ENCODE assay signal across 10 cellular contexts in the genomic region with DNA sequence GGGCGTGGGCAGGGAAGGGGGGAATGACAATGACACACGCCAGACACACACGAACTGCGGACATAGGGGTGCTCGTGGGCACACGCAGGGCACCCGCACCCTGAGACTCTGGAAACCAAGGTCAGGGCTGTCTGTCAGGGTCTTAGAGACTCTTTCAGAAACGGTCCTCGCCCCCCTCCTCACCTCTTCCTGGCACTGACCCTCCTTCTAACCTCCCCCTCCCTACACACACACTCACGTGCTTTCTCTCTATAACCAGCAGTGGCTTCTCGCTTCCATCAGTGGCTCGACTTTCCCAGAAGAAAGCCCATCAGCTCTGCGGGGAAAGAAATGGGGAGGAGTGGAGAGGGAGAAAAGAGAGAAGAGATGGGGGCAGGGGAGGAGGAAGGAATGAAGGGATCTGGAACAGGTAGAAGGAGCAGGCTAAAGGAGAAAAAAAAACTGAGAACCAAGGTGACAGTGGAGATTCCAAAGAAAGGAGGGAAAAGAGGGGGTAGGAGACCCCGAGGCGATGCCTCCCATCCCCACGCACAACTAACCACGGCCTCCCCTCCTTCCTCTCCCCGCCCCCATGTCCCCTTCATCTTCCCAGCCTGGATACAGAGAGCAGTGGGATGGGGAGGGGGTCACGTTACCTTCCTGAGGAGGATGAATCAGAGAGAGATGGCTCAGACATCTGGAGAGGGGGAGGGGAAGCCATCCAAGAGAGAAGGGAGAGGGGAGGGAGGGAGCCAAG. TPM values are rescaled to one million over a fixed set of nuclear protein-coding genes. Genes with fewer than 3 reads are reported as not detected.
A peak's percentile ranks its signal among the peaks of the same experiment; 100 is the strongest.
DNase-seq lines count a peak whose midpoint lies in the region; ATAC-seq and TF ChIP-seq lines count a peak whose summit lies in the region.
"Had no signal": no experiment of that assay in that cellular context is flagged by ENCODE, and none has a peak within 500 bp of the region (broad histone marks: within the 10 kb centered on the region; RNA-seq: fewer than 3 reads in every experiment).

No MANE protein-coding gene starts in this region.

- POLR2A ChIA-PET in WTC11 (lab: Charles Lee) (interaction anchor here (0.7 kb wide), 1 partner anchor 24 kb away, joined by 5 read pairs; no protein-coding TSS in a partner anchor), RWPE1 (lab: Yijun Ruan, JAX; ENCODE audit: low non-redundant PET) (no interaction called here)

- H3K36me3 ChIP-seq in HUES64 (ENCODE audit: insufficient read depth, low read length) (no peaks in the 10 kb centered on the region), mesodermal cell (ENCODE audit: control insufficient read depth, insufficient read depth, low read length) (no peaks in the 10 kb centered on the region), Peyer's patch (no peaks in the 10 kb centered on the region), tibial artery (no peaks in the 10 kb centered on the region)
- H3K36me3 ChIP-seq: transverse colon had no signal

- DNase-seq in DMS79 treated with DMSO at 0.1 percent for 48 hours (lab: John Stamatoyannopoulos, UW) (peak; percentile 22), DMS79 (lab: John Stamatoyannopoulos, UW) (no peak), WTC11 (ENCODE audit: low spot score) (peak; percentile 73), Peyer's patch (no peak), RWPE1 (ENCODE audit: low spot score) (no peak), tibial artery (no peak)
- DNase-seq: effector CD4-positive, alpha-beta T cell; transverse colon had no signal

- H3K27ac ChIP-seq in HUES64 (ENCODE audit: low read depth, low read length) (peak overlapping the region; percentile 73), mesodermal cell (ENCODE audit: low read depth, low read length, severe bottlenecking) (peak overlapping the region; percentile 79), Peyer's patch (no peak overlapping the region), RWPE1 (no peak overlapping the region), tibial artery (no peak overlapping the region)
- H3K27ac ChIP-seq: transverse colon had no signal

- intact Hi-C loops in tibial artery (cut with DNase I; ENCODE audit: low total_unique reads), result loop anchor here (10.0 kb wide), 1 partner anchor 272 kb away; a partner anchor contains a TSS

- no peak for TF ChIP-seq CTCF in WTC11 (IDR thresholded peaks at IDR 0.05)
- TF ChIP-seq CTCF in Peyer's patch (IDR thresholded peaks at IDR 0.05), result no peak
- TF ChIP-seq CTCF in RWPE1 (conservative IDR thresholded peaks at IDR 0.05; ENCODE audit: low read depth), result no peak
- TF ChIP-seq CTCF in tibial artery (IDR thresholded peaks at IDR 0.05), result no peak

- H3K9me3 Mint-ChIP-seq in WTC11, result no peaks in the 10 kb centered on the region

- H3K27me3 Mint-ChIP-seq in WTC11 (ENCODE audit: low read depth), result peaks cover 84% of the 10 kb centered on the region

- H3K27me3 ChIP-seq in HUES64 (ENCODE audit: insufficient read depth, low read length) (peaks cover 60% of the 10 kb centered on the region), Peyer's patch (peaks cover 0 to 58% of the 10 kb centered on the region in 2 donors), tibial artery (peaks cover 5 to 99% of the 10 kb centered on the region in 2 donors)

- no peak overlapping the region for H3K27ac Mint-ChIP-seq in WTC11

- TF ChIP-seq POLR2A in Peyer's patch (IDR thresholded peaks at IDR 0.05), result no peak

- H3K4me3 Mint-ChIP-seq in WTC11, result peak overlapping the region; percentile 81

- H3K36me3 Mint-ChIP-seq in WTC11, result no peaks in the 10 kb centered on the region

- H3K4me1 ChIP-seq in HUES64 (ENCODE audit: insufficient read depth, low read length) (peaks cover 45% of the 10 kb centered on the region), mesodermal cell (ENCODE audit: control insufficient read depth, insufficient read depth, low read length, poor library complexity, severe bottlenecking) (peaks cover 53% of the 10 kb centered on the region), Peyer's patch (peaks cover 3 to 69% (median 38%) of the 10 kb centered on the region in 4 donors), tibial artery (peaks cover 0 to 60% (median 47%) of the 10 kb centered on the region in 4 donors)

- CTCF ChIA-PET in WTC11 (lab: Charles Lee), result interaction anchor here (1.0 to 9.0 kb wide), 3 partner anchors 11 to 26 kb away, joined by 5 to 103 read pairs (median 41); no protein-coding TSS in a partner anchor
- CTCF ChIA-PET in RWPE1 (lab: Yijun Ruan, JAX), result interaction anchor here (0.5 to 2.0 kb wide), 2 partner anchors 23 to 26 kb away, joined by 4 to 7 read pairs; no protein-coding TSS in a partner anchor

- ATAC-seq in WTC11, result peak; percentile 11

- H3K9ac ChIP-seq in HUES64 (ENCODE audit: low read depth, low read length), result no peak overlapping the region

- peaks cover 67% of the 10 kb centered on the region for H3K4me1 Mint-ChIP-seq in WTC11

- H3K9me3 ChIP-seq in HUES64 (ENCODE audit: insufficient read depth, low read depth, low read length), result no peaks in the 10 kb centered on the region
- H3K9me3 ChIP-seq in mesodermal cell (ENCODE audit: control insufficient read depth, low read length), result no peaks in the 10 kb centered on the region
- peaks cover 0 to 4% (median 0%) of the 10 kb centered on the region in 4 donors for H3K9me3 ChIP-seq in Peyer's patch
- no peaks in the 10 kb centered on the region for H3K9me3 ChIP-seq in tibial artery
- H3K9me3 ChIP-seq: transverse colon had no signal

- H3K4me3 ChIP-seq in HUES64 (ENCODE audit: low read length), result peak overlapping the region; percentile 43
- peak overlapping the region; percentile 47 for H3K4me3 ChIP-seq in mesodermal cell (ENCODE audit: extremely low read depth, insufficient read depth, low read length, poor library complexity, severe bottlenecking)
- H3K4me3 ChIP-seq in Peyer's patch, result no peak overlapping the region
- H3K4me3 ChIP-seq in tibial artery, result no peak overlapping the region
- H3K4me3 ChIP-seq: transverse colon had no signal

- under 1% methylated on average over 14 of the region's 19 CpGs for WGBS in HUES64
- WGBS in mesodermal cell (ENCODE audit: insufficient coverage in 2 of 2), 2 experiments, result 0 to 1% methylated on average over 10 to 11 of the region's 19 CpGs

TF ChIP-seq in WTC11, 78 proteins besides CTCF, POLR2A, EP300 and RAD21 (continues in another document):
- TF ChIP-seq CBFB (CRISPR knock-in tag; IDR thresholded peaks at IDR 0.05; ENCODE audit: low read depth), result no peak
- TF ChIP-seq, protein P1, sequence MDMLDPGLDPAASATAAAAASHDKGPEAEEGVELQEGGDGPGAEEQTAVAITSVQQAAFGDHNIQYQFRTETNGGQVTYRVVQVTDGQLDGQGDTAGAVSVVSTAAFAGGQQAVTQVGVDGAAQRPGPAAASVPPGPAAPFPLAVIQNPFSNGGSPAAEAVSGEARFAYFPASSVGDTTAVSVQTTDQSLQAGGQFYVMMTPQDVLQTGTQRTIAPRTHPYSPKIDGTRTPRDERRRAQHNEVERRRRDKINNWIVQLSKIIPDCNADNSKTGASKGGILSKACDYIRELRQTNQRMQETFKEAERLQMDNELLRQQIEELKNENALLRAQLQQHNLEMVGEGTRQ (CRISPR knock-in tag; IDR thresholded peaks at IDR 0.05), result peak; percentile 69
- TF ChIP-seq, protein P2, sequence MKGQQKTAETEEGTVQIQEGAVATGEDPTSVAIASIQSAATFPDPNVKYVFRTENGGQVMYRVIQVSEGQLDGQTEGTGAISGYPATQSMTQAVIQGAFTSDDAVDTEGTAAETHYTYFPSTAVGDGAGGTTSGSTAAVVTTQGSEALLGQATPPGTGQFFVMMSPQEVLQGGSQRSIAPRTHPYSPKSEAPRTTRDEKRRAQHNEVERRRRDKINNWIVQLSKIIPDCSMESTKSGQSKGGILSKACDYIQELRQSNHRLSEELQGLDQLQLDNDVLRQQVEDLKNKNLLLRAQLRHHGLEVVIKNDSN (CRISPR knock-in tag; IDR thresholded peaks at IDR 0.05), result peak; percentile 70; the same call in 1 of the 2 replicates
- no peak for TF ChIP-seq TEAD1 (CRISPR knock-in tag; IDR thresholded peaks at IDR 0.05)
- TF ChIP-seq HMGA2 (CRISPR knock-in tag; IDR thresholded peaks at IDR 0.05), result no peak
- TF ChIP-seq KAT7 (CRISPR knock-in tag; IDR thresholded peaks at IDR 0.05; ENCODE audit: borderline replicate concordance), result no peak
- TF ChIP-seq, protein P3, sequence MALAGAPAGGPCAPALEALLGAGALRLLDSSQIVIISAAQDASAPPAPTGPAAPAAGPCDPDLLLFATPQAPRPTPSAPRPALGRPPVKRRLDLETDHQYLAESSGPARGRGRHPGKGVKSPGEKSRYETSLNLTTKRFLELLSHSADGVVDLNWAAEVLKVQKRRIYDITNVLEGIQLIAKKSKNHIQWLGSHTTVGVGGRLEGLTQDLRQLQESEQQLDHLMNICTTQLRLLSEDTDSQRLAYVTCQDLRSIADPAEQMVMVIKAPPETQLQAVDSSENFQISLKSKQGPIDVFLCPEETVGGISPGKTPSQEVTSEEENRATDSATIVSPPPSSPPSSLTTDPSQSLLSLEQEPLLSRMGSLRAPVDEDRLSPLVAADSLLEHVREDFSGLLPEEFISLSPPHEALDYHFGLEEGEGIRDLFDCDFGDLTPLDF (CRISPR knock-in tag; IDR thresholded peaks at IDR 0.05), result no peak

RNA-seq across cellular contexts. Expression of a gene that starts 1.7 kb away (rescaled TPM):
- 18.8 TPM for polyA plus RNA-seq in HUES64 (2013, experiment 1 of 2)
- polyA plus RNA-seq in HUES64 (2013, experiment 2 of 2), result 15.0 TPM
- total RNA-seq in WTC11 (2021), result 5.2 to 6.4 TPM (median 5.6 TPM) in 3 replicates
- 79.3 TPM for polyA plus RNA-seq in mesodermal cell (2013, experiment 1 of 2)
- 56.9 TPM for polyA plus RNA-seq in mesodermal cell (2013, experiment 2 of 2)
- under 1 TPM in 1 of 4 donors, not detected in 3; 0.94 TPM for total RNA-seq in Peyer's patch

RNA-seq across cellular contexts. Expression of a gene that starts 12.8 kb away (rescaled TPM):
- polyA plus RNA-seq in HUES64 (2013, experiment 1 of 2), result 46.6 TPM
- 60.5 TPM for polyA plus RNA-seq in HUES64 (2013, experiment 2 of 2)
- total RNA-seq in WTC11 (2021) (60.7 to 80.0 TPM (median 78.2 TPM) in 3 replicates), Peyer's patch (100 to 1,000 TPM in 2 of 4 donors, 10 to 100 TPM in 2; 53.6 to 136 (median 95.7) TPM)
- polyA plus RNA-seq in mesodermal cell (2013, experiment 1 of 2), result 98.7 TPM
- polyA plus RNA-seq in mesodermal cell (2013, experiment 2 of 2), result 82.7 TPM

RNA-seq across cellular contexts. Expression of a gene that starts 13.0 kb away (rescaled TPM):
- polyA plus RNA-seq in HUES64 (2013, experiment 1 of 2), result not detected
- 0.32 TPM for polyA plus RNA-seq in HUES64 (2013, experiment 2 of 2)
- total RNA-seq in WTC11 (2021) (0.32 to 0.62 TPM (median 0.39 TPM) in 3 replicates), Peyer's patch (1 to 10 TPM in 1 of 4 donors, not detected in 3; 1.0 TPM)
- 0.70 TPM for polyA plus RNA-seq in mesodermal cell (2013, experiment 1 of 2)
- 0.20 TPM for polyA plus RNA-seq in mesodermal cell (2013, experiment 2 of 2)
- total RNA-seq: transverse colon had no signal

RNA-seq across cellular contexts. Expression of a gene that starts 33.8 kb away (rescaled TPM):
- polyA plus RNA-seq in HUES64 (2013, experiment 1 of 2), result not detected
- 0.25 TPM for polyA plus RNA-seq in HUES64 (2013, experiment 2 of 2)
- total RNA-seq in WTC11 (2021) (0.81 to 0.92 TPM (median 0.82 TPM) in 3 replicates), Peyer's patch (100 to 1,000 TPM in 2 of 4 donors, 10 to 100 TPM in 1, not detected in 1; 91.4 to 195 (median 123) TPM)
- not detected for polyA plus RNA-seq in mesodermal cell (2013, experiment 1 of 2)
- polyA plus RNA-seq in mesodermal cell (2013, experiment 2 of 2), result not detected

RNA-seq across cellular contexts. Expression of a gene that starts 40.2 kb away (rescaled TPM):
- 5.2 TPM for polyA plus RNA-seq in HUES64 (2013, experiment 1 of 2)
- polyA plus RNA-seq in HUES64 (2013, experiment 2 of 2), result 6.8 TPM
- total RNA-seq in WTC11 (2021) (1.1 to 2.6 TPM (median 2.2 TPM) in 3 replicates), Peyer's patch (1 to 10 TPM; 2.4 to 8.3 (median 3.3) TPM)
- 150 TPM for polyA plus RNA-seq in mesodermal cell (2013, experiment 1 of 2)
- 117 TPM for polyA plus RNA-seq in mesodermal cell (2013, experiment 2 of 2)

Comparison
In these comparisons a context has a peak if more than half of its experiments do, and no peak if none do; other contexts are left out.
1. DNase-seq: peak in DMS79 treated with DMSO at 0.1 percent for 48 hours (single experiment) and WTC11 (single experiment); none in DMS79 (single experiment), Peyer's patch (0 of 3), RWPE1 (single experiment) and tibial artery (0 of 2).
2. H3K27ac ChIP-seq: peak in HUES64 (single experiment) and mesodermal cell (single experiment); none in Peyer's patch (0 of 4), RWPE1 (single experiment) and tibial artery (0 of 2).
3. H3K4me3 ChIP-seq: peak in HUES64 (single experiment) and mesodermal cell (single experiment); none in Peyer's patch (0 of 4) and tibial artery (0 of 2).